Comparison of ENCODE assay signal across 12 cellular contexts in the genomic region with DNA sequence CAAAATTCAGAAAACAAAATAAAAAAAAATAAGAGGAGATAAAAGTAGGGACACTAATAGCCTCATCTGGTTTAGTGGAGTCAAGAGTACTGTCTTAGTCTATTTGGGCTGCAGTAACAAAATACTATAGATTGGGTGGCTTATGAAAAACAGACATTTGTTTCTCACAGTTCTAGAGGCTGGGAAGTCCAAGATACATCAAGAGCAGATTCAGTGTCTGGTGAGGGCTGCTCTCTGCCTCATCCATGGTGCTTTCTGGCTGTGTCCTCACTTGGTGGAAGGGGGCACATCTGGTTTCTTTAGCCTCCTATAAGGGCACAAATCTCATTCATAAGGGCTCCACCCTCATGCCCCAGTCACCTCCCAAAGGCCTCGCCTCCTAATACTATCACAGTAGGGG. TPM values are rescaled to one million over a fixed set of nuclear protein-coding genes. Genes with fewer than 3 reads are reported as not detected.
"Had no signal": no experiment of that assay in that cellular context is flagged by ENCODE, and none has a peak within 500 bp of the region (broad histone marks: within the 10 kb centered on the region; RNA-seq: fewer than 3 reads in every experiment).

No MANE protein-coding gene starts in this region.

- H3K27ac ChIP-seq: GM23248 had no signal

- H3K9me3 Mint-ChIP-seq: GM23338 had no signal

- H2AFZ ChIP-seq: GM23248, GM23338 had no signal

- H3K27ac Mint-ChIP-seq: GM23338, H9, HFFc6 had no signal

- H3K4me1 ChIP-seq: HAP-1 had no signal

- DNase-seq: GM23248, GOT3, H7, H9, HCEC 1CT, HFFc6 had no signal

- H3K9me3 ChIP-seq: HAP-1 had no signal

- H3K4me1 Mint-ChIP-seq: GM23338 had no signal

- H3K4me2 ChIP-seq: GM23338 had no signal

- H3K4me3 Mint-ChIP-seq: GM23338, H9, HFFc6 had no signal

- H3K36me3 ChIP-seq: HAP-1 had no signal

- H3K4me3 ChIP-seq: GM23248, GM23338, HAP-1 had no signal

- H3K9ac ChIP-seq: GM23248 had no signal

- FAIRE-seq: H1, H54 had no signal

- ATAC-seq: GM23338, HCT116 had no signal

RNA-seq across cellular contexts. Expression of gene NRSN1, which starts 26.0 kb away (rescaled TPM):
- total RNA-seq: GM23248, H4, H7, H9, HFFc6 had no signal
- polyA plus RNA-seq: GM23248 had no signal
